Comparison of ENCODE assay signal across 1 cellular context in genomic region chr1:244449936-244450508, GRCh38.
TF ChIP-seq lines count a peak whose summit lies in the region.

No MANE protein-coding gene starts in this region.

TF ChIP-seq in K562, 482 proteins besides CTCF, POLR2A, EP300 and RAD21 (continued from another document):
- 0 out of 2 replicates have a peak, but pooled peaks have one; percentile 21 for TF ChIP-seq KAT7 (CRISPR knock-in tag; IDR thresholded peaks at IDR 0.05; ENCODE audit: borderline replicate concordance)
- TF ChIP-seq ZBTB40 (IDR thresholded peaks at IDR 0.05) = peak; percentile 46; the same call in 1 of the 2 replicates
- no peak for TF ChIP-seq ZBTB40 (CRISPR knock-in tag; IDR thresholded peaks at IDR 0.05)
- TF ChIP-seq BCOR (IDR thresholded peaks at IDR 0.05) = no peak
- TF ChIP-seq WHSC1 (IDR thresholded peaks at IDR 0.05; ENCODE audit: low read length) = no peak
- TF ChIP-seq CREB3 (tag; conservative IDR thresholded peaks at IDR 0.05; ENCODE audit: low read depth) = no peak
- TF ChIP-seq, protein P1, sequence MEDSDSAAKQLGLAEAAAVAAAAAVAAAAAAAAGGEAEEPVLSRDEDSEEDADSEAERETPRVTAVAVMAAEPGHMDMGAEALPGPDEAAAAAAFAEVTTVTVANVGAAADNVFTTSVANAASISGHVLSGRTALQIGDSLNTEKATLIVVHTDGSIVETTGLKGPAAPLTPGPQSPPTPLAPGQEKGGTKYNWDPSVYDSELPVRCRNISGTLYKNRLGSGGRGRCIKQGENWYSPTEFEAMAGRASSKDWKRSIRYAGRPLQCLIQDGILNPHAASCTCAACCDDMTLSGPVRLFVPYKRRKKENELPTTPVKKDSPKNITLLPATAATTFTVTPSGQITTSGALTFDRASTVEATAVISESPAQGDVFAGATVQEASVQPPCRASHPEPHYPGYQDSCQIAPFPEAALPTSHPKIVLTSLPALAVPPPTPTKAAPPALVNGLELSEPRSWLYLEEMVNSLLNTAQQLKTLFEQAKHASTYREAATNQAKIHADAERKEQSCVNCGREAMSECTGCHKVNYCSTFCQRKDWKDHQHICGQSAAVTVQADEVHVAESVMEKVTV (CRISPR knock-in tag; IDR thresholded peaks at IDR 0.05) = 0 out of 2 replicates have a peak, but pooled peaks have one; percentile 4
- TF ChIP-seq HDGF (IDR thresholded peaks at IDR 0.05) = peak; percentile 73; the same call in 1 of the 2 replicates
- TF ChIP-seq MITF (IDR thresholded peaks at IDR 0.05) = no peak
- no peak for TF ChIP-seq ZC3H4 (CRISPR knock-in tag; IDR thresholded peaks at IDR 0.05; ENCODE audit: borderline replicate concordance)
- 0 out of 2 replicates have a peak, but pooled peaks have one; percentile 16 for TF ChIP-seq GABPB1 (CRISPR knock-in tag; IDR thresholded peaks at IDR 0.05)
- peak; percentile 9; the same call in 1 of the 2 replicates for TF ChIP-seq ARID2 (IDR thresholded peaks at IDR 0.05)
- TF ChIP-seq MEIS2 (IDR thresholded peaks at IDR 0.05; ENCODE audit: partially characterized antibody) = peak; percentile 15
- TF ChIP-seq ZFPM2 (CRISPR knock-in tag; IDR thresholded peaks at IDR 0.05) = no peak
- TF ChIP-seq RBM14 (IDR thresholded peaks at IDR 0.05; ENCODE audit: borderline replicate concordance, insufficient read depth, low read depth, low read length) = no peak
- TF ChIP-seq MYBL2 (IDR thresholded peaks at IDR 0.05; ENCODE audit: low read depth) = no peak
- no peak for TF ChIP-seq MYBL2 (CRISPR knock-in tag; IDR thresholded peaks at IDR 0.05; ENCODE audit: borderline replicate concordance)
- TF ChIP-seq ZBTB7A (IDR thresholded peaks at IDR 0.05; ENCODE audit: borderline replicate concordance, control insufficient read depth, low read depth, low read length) = no peak
- no peak for TF ChIP-seq SMARCC2 (IDR thresholded peaks at IDR 0.05; ENCODE audit: low read depth)
- TF ChIP-seq SIN3A (IDR thresholded peaks at IDR 0.05; ENCODE audit: borderline replicate concordance in 2 of 2, control insufficient read depth in 1 of 2, low read depth in 2 of 2, low read length in 2 of 2) = peak in 1 of 2 experiments; percentile 18; a peak in 1 of 4 replicates
- 0 out of 4 replicates have a peak, but pooled peaks of 1 of the 2 experiments have one; percentile 15 for TF ChIP-seq FOXK2 (conservative IDR thresholded peaks at IDR 0.05 in 1 of 2, IDR thresholded peaks at IDR 0.05 in 1 of 2; ENCODE audit: low read depth in 2 of 2)
- TF ChIP-seq FOXJ2 (tag; IDR thresholded peaks at IDR 0.05) = no peak
- no peak for TF ChIP-seq MYC (IDR thresholded peaks at IDR 0.05; ENCODE audit: low read depth, low read length)
- TF ChIP-seq MYC (CRISPR knock-in tag; IDR thresholded peaks at IDR 0.05; ENCODE audit: borderline replicate concordance, low read depth) = no peak
